16 cellular contexts compared by ENCODE assay signal in genomic region chr2:45435316-45435715, GRCh38.
DNase-seq lines count a peak whose midpoint lies in the region; ATAC-seq and TF ChIP-seq lines count a peak whose summit lies in the region.
"Had no signal": no experiment of that assay in that cellular context is flagged by ENCODE, and none has a peak within 500 bp of the region (broad histone marks: within the 10 kb centered on the region; RNA-seq: fewer than 3 reads in every experiment).

No MANE protein-coding gene starts in this region.

- H3K27ac ChIP-seq in Karpas-422 (ENCODE audit: low read length), result no peak overlapping the region
- H3K27ac ChIP-seq: esophagus muscularis mucosa, neutrophil had no signal

- no peaks in the 10 kb centered on the region for H3K27me3 Mint-ChIP-seq in T-helper 17 cell
- H3K27me3 Mint-ChIP-seq: stimulated activated naive CD8-positive, alpha-beta T cell treated with anti-CD3 and anti-CD28 coated beads, Interleukin-15, Interleukin-2, amounts not matched to agents 100 ng/mL and 50 ng/mL, for 24 hours had no signal

- no peak for ATAC-seq in GM21576 (IDR thresholded peaks at IDR 0.05; ENCODE audit: unreplicated experiment)
- ATAC-seq in T-helper 17 cell, result no peak
- ATAC-seq: activated T-cell treated with anti-CD3 and anti-CD28 coated beads, Interleukin-2, amount 50 U/mL, for 4 hours had no signal

- no peak overlapping the region for H3K4me3 ChIP-seq in Karpas-422 (ENCODE audit: low read length)
- H3K4me3 ChIP-seq: esophagus muscularis mucosa had no signal

- H3K79me2 ChIP-seq in Karpas-422 (ENCODE audit: low read length), result no peaks in the 10 kb centered on the region

- no peaks in the 10 kb centered on the region for H3K27me3 ChIP-seq in Karpas-422 (ENCODE audit: low read length)
- H3K27me3 ChIP-seq: esophagus muscularis mucosa, neutrophil had no signal

- DNase-seq in EL (peak; percentile 96), RPMI7951 (ENCODE audit: low read depth) (peak; percentile 66), erythroblast (lab: John Stamatoyannopoulos, UW) (peak; percentile 24 to 36), renal cortical epithelial cell (ENCODE audit: low read depth) (peak; percentile 62), Karpas-422 (no peak), NK-92 (lab: John Stamatoyannopoulos, UW; ENCODE audit: unreplicated experiment) (no peak), T-helper 17 cell (no peak)
- DNase-seq: activated T-cell treated with anti-CD3 and anti-CD28 coated beads, Interleukin-2, amount 50 U/mL, for 4 hours; DND-41; MM.1S; SIG-M5; stimulated activated CD4-positive, alpha-beta T cell treated with anti-CD3 and anti-CD28 coated beads, Interleukin-4, amount 100 ng/mL, for 1 hour had no signal

- H3K27ac Mint-ChIP-seq in T-helper 17 cell, result no peak overlapping the region
- H3K27ac Mint-ChIP-seq: stimulated activated naive CD8-positive, alpha-beta T cell treated with anti-CD3 and anti-CD28 coated beads, Interleukin-15, Interleukin-2, amounts not matched to agents 100 ng/mL and 50 ng/mL, for 24 hours had no signal

- no peaks in the 10 kb centered on the region for H3K36me3 ChIP-seq in Karpas-422 (ENCODE audit: insufficient read depth, low read length)
- H3K36me3 ChIP-seq: esophagus muscularis mucosa, neutrophil had no signal

- no peaks in the 10 kb centered on the region for H3K4me1 Mint-ChIP-seq in T-helper 17 cell

- TF ChIP-seq POLR2A in erythroblast (IDR thresholded peaks at IDR 0.05; ENCODE audit: low read length), result no peak

- peaks cover 21% of the 10 kb centered on the region for H3K4me1 ChIP-seq in Karpas-422 (ENCODE audit: low read length)
- H3K4me1 ChIP-seq: esophagus muscularis mucosa had no signal

- H3K4me2 ChIP-seq in Karpas-422 (ENCODE audit: low read depth, low read length, poor library complexity, severe bottlenecking), result no peak overlapping the region

- H2AFZ ChIP-seq in Karpas-422 (ENCODE audit: low read length), result no peak overlapping the region

- H3K36me3 Mint-ChIP-seq in T-helper 17 cell (ENCODE audit: low read depth), result no peaks in the 10 kb centered on the region

- H3K9ac ChIP-seq in Karpas-422 (ENCODE audit: low read length), result no peak overlapping the region

- H4K20me1 ChIP-seq in Karpas-422 (ENCODE audit: insufficient read depth, low read depth, low read length), result no peaks in the 10 kb centered on the region

- no peaks in the 10 kb centered on the region for H3K9me2 ChIP-seq in Karpas-422 (replicated peaks; ENCODE audit: insufficient read depth, low read length)

- H3K9me3 ChIP-seq in Karpas-422 (ENCODE audit: low read length) (no peaks in the 10 kb centered on the region), T-helper 17 cell (ENCODE audit: control insufficient read depth, low read length, poor library complexity, severe bottlenecking) (no peaks in the 10 kb centered on the region)
- H3K9me3 ChIP-seq: esophagus muscularis mucosa, neutrophil had no signal

- no peak overlapping the region for H3K4me3 Mint-ChIP-seq in T-helper 17 cell
- H3K4me3 Mint-ChIP-seq: activated T-cell treated with anti-CD3 and anti-CD28 coated beads, Interleukin-2, amount 50 U/mL, for 4 hours; stimulated activated naive CD8-positive, alpha-beta T cell treated with anti-CD3 and anti-CD28 coated beads, Interleukin-15, Interleukin-2, amounts not matched to agents 100 ng/mL and 50 ng/mL, for 24 hours had no signal

Comparison
In these comparisons a context has a peak if more than half of its experiments do, and no peak if none do; other contexts are left out.
1. DNase-seq: peak in EL (single experiment), RPMI7951 (single experiment), erythroblast (2 of 2) and renal cortical epithelial cell (single experiment); none in Karpas-422 (single experiment), NK-92 (single experiment) and T-helper 17 cell (0 of 3).